In genomic region chr4:40331092-40331824, GRCh38 we compare ENCODE assay signal across 3 cellular contexts.
A peak's percentile ranks its signal among the peaks of the same experiment; 100 is the strongest.
TF ChIP-seq lines count a peak whose summit lies in the region.

No MANE protein-coding gene starts in this region.

TF ChIP-seq in liver, 16 proteins besides CTCF, POLR2A, EP300 and RAD21:
- TF ChIP-seq, protein P1, sequence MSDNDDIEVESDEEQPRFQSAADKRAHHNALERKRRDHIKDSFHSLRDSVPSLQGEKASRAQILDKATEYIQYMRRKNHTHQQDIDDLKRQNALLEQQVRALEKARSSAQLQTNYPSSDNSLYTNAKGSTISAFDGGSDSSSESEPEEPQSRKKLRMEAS (IDR thresholded peaks at IDR 0.05) = no peak
- TF ChIP-seq, protein P2, sequence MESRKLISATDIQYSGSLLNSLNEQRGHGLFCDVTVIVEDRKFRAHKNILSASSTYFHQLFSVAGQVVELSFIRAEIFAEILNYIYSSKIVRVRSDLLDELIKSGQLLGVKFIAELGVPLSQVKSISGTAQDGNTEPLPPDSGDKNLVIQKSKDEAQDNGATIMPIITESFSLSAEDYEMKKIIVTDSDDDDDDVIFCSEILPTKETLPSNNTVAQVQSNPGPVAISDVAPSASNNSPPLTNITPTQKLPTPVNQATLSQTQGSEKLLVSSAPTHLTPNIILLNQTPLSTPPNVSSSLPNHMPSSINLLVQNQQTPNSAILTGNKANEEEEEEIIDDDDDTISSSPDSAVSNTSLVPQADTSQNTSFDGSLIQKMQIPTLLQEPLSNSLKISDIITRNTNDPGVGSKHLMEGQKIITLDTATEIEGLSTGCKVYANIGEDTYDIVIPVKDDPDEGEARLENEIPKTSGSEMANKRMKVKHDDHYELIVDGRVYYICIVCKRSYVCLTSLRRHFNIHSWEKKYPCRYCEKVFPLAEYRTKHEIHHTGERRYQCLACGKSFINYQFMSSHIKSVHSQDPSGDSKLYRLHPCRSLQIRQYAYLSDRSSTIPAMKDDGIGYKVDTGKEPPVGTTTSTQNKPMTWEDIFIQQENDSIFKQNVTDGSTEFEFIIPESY (IDR thresholded peaks at IDR 0.05) = no peak
- TF ChIP-seq NR2F2 (IDR thresholded peaks at IDR 0.05) (no peak), HNF4A (conservative IDR thresholded peaks at IDR 0.05) (peak in 1 of 2 donors; percentile 14), REST (IDR thresholded peaks at IDR 0.05) (no peak), EGR1 (IDR thresholded peaks at IDR 0.05; ENCODE audit: low read depth in 2 of 2) (no peak), GABPA (IDR thresholded peaks at IDR 0.05 in 1 of 2, conservative IDR thresholded peaks at IDR 0.05 in 1 of 2) (no peak), RXRA (IDR thresholded peaks at IDR 0.05) (peak; percentile 10 to 64), FOXA2 (IDR thresholded peaks at IDR 0.05) (no peak), SP1 (IDR thresholded peaks at IDR 0.05) (peak; percentile 61), YY1 (IDR thresholded peaks at IDR 0.05) (peak; percentile 44), JUND (IDR thresholded peaks at IDR 0.05) (no peak), HNF4G (IDR thresholded peaks at IDR 0.05) (no peak), FOXA1 (IDR thresholded peaks at IDR 0.05) (no peak), TAF1 (conservative IDR thresholded peaks at IDR 0.05) (no peak)
- TF ChIP-seq, protein P3, sequence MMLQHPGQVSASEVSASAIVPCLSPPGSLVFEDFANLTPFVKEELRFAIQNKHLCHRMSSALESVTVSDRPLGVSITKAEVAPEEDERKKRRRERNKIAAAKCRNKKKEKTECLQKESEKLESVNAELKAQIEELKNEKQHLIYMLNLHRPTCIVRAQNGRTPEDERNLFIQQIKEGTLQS (IDR thresholded peaks at IDR 0.05) = no peak
TF ChIP-seq in liver: peak in this region for 4.

TF ChIP-seq in HepG2, 621 proteins besides CTCF, POLR2A, EP300 and RAD21:
- TF ChIP-seq ZNF367 (CRISPR knock-in tag; IDR thresholded peaks at IDR 0.05; ENCODE audit: borderline replicate concordance) (no peak), EED (CRISPR knock-in tag; IDR thresholded peaks at IDR 0.05) (no peak), ZSCAN9 (CRISPR knock-in tag; IDR thresholded peaks at IDR 0.05; ENCODE audit: borderline replicate concordance) (no peak), FLYWCH1 (CRISPR knock-in tag; IDR thresholded peaks at IDR 0.05) (no peak), ZFP37 (CRISPR knock-in tag; IDR thresholded peaks at IDR 0.05; ENCODE audit: borderline replicate concordance) (no peak), CREM (IDR thresholded peaks at IDR 0.05) (no peak), CREM (CRISPR knock-in tag; IDR thresholded peaks at IDR 0.05) (no peak), ZNF83 (CRISPR knock-in tag; IDR thresholded peaks at IDR 0.05; ENCODE audit: borderline replicate concordance) (no peak), ZSCAN29 (CRISPR knock-in tag; conservative IDR thresholded peaks at IDR 0.05) (no peak)
- TF ChIP-seq, protein P4, sequence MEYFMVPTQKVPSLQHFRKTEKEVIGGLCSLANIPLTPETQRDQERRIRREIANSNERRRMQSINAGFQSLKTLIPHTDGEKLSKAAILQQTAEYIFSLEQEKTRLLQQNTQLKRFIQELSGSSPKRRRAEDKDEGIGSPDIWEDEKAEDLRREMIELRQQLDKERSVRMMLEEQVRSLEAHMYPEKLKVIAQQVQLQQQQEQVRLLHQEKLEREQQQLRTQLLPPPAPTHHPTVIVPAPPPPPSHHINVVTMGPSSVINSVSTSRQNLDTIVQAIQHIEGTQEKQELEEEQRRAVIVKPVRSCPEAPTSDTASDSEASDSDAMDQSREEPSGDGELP (IDR thresholded peaks at IDR 0.05; ENCODE audit: borderline replicate concordance, low read depth) = no peak

TF ChIP-seq in K562, 482 proteins besides CTCF, POLR2A, EP300 and RAD21:
- TF ChIP-seq NRF1 (conservative IDR thresholded peaks at IDR 0.05 in 1 of 2, IDR thresholded peaks at IDR 0.05 in 1 of 2) (peak; percentile 44 to 55; a peak in 3 of 4 replicates), TCF15 (CRISPR knock-in tag; IDR thresholded peaks at IDR 0.05) (no peak)
- TF ChIP-seq, protein P5, sequence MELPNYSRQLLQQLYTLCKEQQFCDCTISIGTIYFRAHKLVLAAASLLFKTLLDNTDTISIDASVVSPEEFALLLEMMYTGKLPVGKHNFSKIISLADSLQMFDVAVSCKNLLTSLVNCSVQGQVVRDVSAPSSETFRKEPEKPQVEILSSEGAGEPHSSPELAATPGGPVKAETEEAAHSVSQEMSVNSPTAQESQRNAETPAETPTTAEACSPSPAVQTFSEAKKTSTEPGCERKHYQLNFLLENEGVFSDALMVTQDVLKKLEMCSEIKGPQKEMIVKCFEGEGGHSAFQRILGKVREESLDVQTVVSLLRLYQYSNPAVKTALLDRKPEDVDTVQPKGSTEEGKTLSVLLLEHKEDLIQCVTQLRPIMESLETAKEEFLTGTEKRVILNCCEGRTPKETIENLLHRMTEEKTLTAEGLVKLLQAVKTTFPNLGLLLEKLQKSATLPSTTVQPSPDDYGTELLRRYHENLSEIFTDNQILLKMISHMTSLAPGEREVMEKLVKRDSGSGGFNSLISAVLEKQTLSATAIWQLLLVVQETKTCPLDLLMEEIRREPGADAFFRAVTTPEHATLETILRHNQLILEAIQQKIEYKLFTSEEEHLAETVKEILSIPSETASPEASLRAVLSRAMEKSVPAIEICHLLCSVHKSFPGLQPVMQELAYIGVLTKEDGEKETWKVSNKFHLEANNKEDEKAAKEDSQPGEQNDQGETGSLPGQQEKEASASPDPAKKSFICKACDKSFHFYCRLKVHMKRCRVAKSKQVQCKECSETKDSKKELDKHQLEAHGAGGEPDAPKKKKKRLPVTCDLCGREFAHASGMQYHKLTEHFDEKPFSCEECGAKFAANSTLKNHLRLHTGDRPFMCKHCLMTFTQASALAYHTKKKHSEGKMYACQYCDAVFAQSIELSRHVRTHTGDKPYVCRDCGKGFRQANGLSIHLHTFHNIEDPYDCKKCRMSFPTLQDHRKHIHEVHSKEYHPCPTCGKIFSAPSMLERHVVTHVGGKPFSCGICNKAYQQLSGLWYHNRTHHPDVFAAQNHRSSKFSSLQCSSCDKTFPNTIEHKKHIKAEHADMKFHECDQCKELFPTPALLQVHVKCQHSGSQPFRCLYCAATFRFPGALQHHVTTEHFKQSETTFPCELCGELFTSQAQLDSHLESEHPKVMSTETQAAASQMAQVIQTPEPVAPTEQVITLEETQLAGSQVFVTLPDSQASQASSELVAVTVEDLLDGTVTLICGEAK (IDR thresholded peaks at IDR 0.05) = peak; percentile 67
- TF ChIP-seq, protein P5 (CRISPR knock-in tag; IDR thresholded peaks at IDR 0.05) = no peak
TF ChIP-seq in K562: peak in this region for 2.
